15 cellular contexts compared by ENCODE assay signal in genomic region chr1:116324411-116324810, GRCh38. TPM values are rescaled to one million over a fixed set of nuclear protein-coding genes. Genes with fewer than 3 reads are reported as not detected.
A peak's percentile ranks its signal among the peaks of the same experiment; 100 is the strongest.
DNase-seq lines count a peak whose midpoint lies in the region; ATAC-seq and TF ChIP-seq lines count a peak whose summit lies in the region.
"Had no signal": no experiment of that assay in that cellular context is flagged by ENCODE, and none has a peak within 500 bp of the region (broad histone marks: within the 10 kb centered on the region; RNA-seq: fewer than 3 reads in every experiment).

No MANE protein-coding gene starts in this region.

- H3K36me3 Mint-ChIP-seq in activated naive CD4-positive, alpha-beta T cell treated with anti-CD3 and anti-CD28 coated beads for 36 hours (ENCODE audit: low read depth) = no peaks in the 10 kb centered on the region
- no peaks in the 10 kb centered on the region for H3K36me3 Mint-ChIP-seq in natural killer cell
- H3K36me3 Mint-ChIP-seq: WTC11 had no signal

- H3K4me3 Mint-ChIP-seq in activated naive CD4-positive, alpha-beta T cell treated with anti-CD3 and anti-CD28 coated beads for 36 hours = no peak overlapping the region
- H3K4me3 Mint-ChIP-seq in natural killer cell = no peak overlapping the region
- H3K4me3 Mint-ChIP-seq: neural crest cell, WTC11 had no signal

- no peak for TF ChIP-seq POLR2A in Peyer's patch (IDR thresholded peaks at IDR 0.05)
- TF ChIP-seq POLR2A in stomach (IDR thresholded peaks at IDR 0.05) = no peak

- H3K9me3 ChIP-seq in Peyer's patch (no peaks in the 10 kb centered on the region), stomach (no peaks in the 10 kb centered on the region)
- H3K9me3 ChIP-seq in effector memory CD4-positive, alpha-beta T cell (ENCODE audit: control insufficient read depth, low read length) = no peaks in the 10 kb centered on the region
- H3K9me3 ChIP-seq: heart left ventricle had no signal

- TF ChIP-seq CTCF in Peyer's patch (IDR thresholded peaks at IDR 0.05) (no peak), stomach (IDR thresholded peaks at IDR 0.05) (no peak), natural killer cell (IDR thresholded peaks at IDR 0.05) (no peak)

- no peaks in the 10 kb centered on the region for H3K27me3 Mint-ChIP-seq in activated naive CD4-positive, alpha-beta T cell treated with anti-CD3 and anti-CD28 coated beads for 36 hours (ENCODE audit: low read depth)
- H3K27me3 Mint-ChIP-seq in natural killer cell (ENCODE audit: low read depth in 2 of 2) = no peaks in the 10 kb centered on the region

- no peak for ATAC-seq in natural killer cell
- no peak for ATAC-seq in GM18907 (IDR thresholded peaks at IDR 0.05; ENCODE audit: unreplicated experiment)
- ATAC-seq: heart left ventricle, WTC11 had no signal

- WGBS in stomach, 5 donors = 39 to 63% (median 42%) methylated on average over 3 of the region's 3 CpGs

- H3K4me3 ChIP-seq in Peyer's patch (no peak overlapping the region), stomach (no peak overlapping the region)
- H3K4me3 ChIP-seq in effector memory CD4-positive, alpha-beta T cell (ENCODE audit: insufficient read depth, low read depth, low read length, poor library complexity, severe bottlenecking) = no peak overlapping the region
- H3K4me3 ChIP-seq: heart left ventricle had no signal

- H3K27ac Mint-ChIP-seq in activated naive CD4-positive, alpha-beta T cell treated with anti-CD3 and anti-CD28 coated beads for 36 hours = peak overlapping the region; percentile 7
- peak overlapping the region in 1 of 2 donors; percentile 2 for H3K27ac Mint-ChIP-seq in natural killer cell
- H3K27ac Mint-ChIP-seq: WTC11 had no signal

- intact Hi-C loops in activated naive CD4-positive, alpha-beta T cell treated with anti-CD3 and anti-CD28 coated beads for 36 hours (cut with micrococcal nuclease) = loop anchor here (2.0 kb wide), 1 partner anchor 18 kb away; no protein-coding TSS in a partner anchor
- intact Hi-C loops in stomach (cut with DNase I; ENCODE audit: low total_unique reads) (no loop called here), natural killer cell (cut with micrococcal nuclease) (no loop called here)

- H3K4me1 ChIP-seq in Peyer's patch (peaks cover 0 to 34% (median 12%) of the 10 kb centered on the region in 4 donors), stomach (peaks cover 12 to 49% (median 46%) of the 10 kb centered on the region in 4 donors)
- H3K4me1 ChIP-seq in effector memory CD4-positive, alpha-beta T cell (ENCODE audit: control insufficient read depth, insufficient read depth, low read length, poor library complexity, severe bottlenecking) = peaks cover 68% of the 10 kb centered on the region
- H3K4me1 ChIP-seq: heart left ventricle had no signal

- H3K4me1 Mint-ChIP-seq in activated naive CD4-positive, alpha-beta T cell treated with anti-CD3 and anti-CD28 coated beads for 36 hours (ENCODE audit: low read depth) = peaks cover 71% of the 10 kb centered on the region
- H3K4me1 Mint-ChIP-seq in natural killer cell = peaks cover 21 to 23% of the 10 kb centered on the region in 2 donors

- H3K36me3 ChIP-seq in Peyer's patch = no peaks in the 10 kb centered on the region
- H3K36me3 ChIP-seq in effector memory CD4-positive, alpha-beta T cell (ENCODE audit: control insufficient read depth, insufficient read depth, low read length) = no peaks in the 10 kb centered on the region
- no peaks in the 10 kb centered on the region for H3K36me3 ChIP-seq in stomach
- H3K36me3 ChIP-seq: heart left ventricle had no signal

- H3K9me3 Mint-ChIP-seq in activated naive CD4-positive, alpha-beta T cell treated with anti-CD3 and anti-CD28 coated beads for 36 hours = no peaks in the 10 kb centered on the region
- no peaks in the 10 kb centered on the region for H3K9me3 Mint-ChIP-seq in natural killer cell
- H3K9me3 Mint-ChIP-seq: neural crest cell, WTC11 had no signal

- H3K27ac ChIP-seq in Peyer's patch (peak overlapping the region in 3 of 4 donors; percentile 58 to 71 (median 60)), stomach (peak overlapping the region in 3 of 5 donors; percentile 5 to 70 (median 42))
- peak overlapping the region; percentile 30 for H3K27ac ChIP-seq in effector memory CD4-positive, alpha-beta T cell (ENCODE audit: insufficient read depth, low read length, poor library complexity, severe bottlenecking)

- no peaks in the 10 kb centered on the region for H3K27me3 ChIP-seq in Peyer's patch
- H3K27me3 ChIP-seq in effector memory CD4-positive, alpha-beta T cell (replicated peaks; ENCODE audit: control insufficient read depth, insufficient read depth, low read length, poor library complexity, severe bottlenecking) = no peaks in the 10 kb centered on the region
- no peaks in the 10 kb centered on the region for H3K27me3 ChIP-seq in stomach
- H3K27me3 ChIP-seq: heart left ventricle had no signal

- no peak for DNase-seq in activated naive CD4-positive, alpha-beta T cell treated with anti-CD3 and anti-CD28 coated beads for 36 hours
- DNase-seq in activated naive CD4-positive, alpha-beta T cell treated with Interleukin-2 at 50 U/mL for 16 hours = no peak
- DNase-seq in Peyer's patch (no peak), stomach (peak; percentile 40), natural killer cell (no peak), hepatic stellate cell (ENCODE audit: low spot score) (no peak)
- DNase-seq in effector memory CD4-positive, alpha-beta T cell = no peak
- DNase-seq: activated CD8-positive, alpha-beta memory T cell treated with anti-CD3 and anti-CD28 coated beads, Interleukin-2, amount 50 U/mL, for 4 hours; Calu3; heart left ventricle; NCI-H1436 treated with DMSO at 0.1 percent for 48 hours; NCI-H226 had no signal

- CTCF ChIA-PET in activated naive CD4-positive, alpha-beta T cell treated with anti-CD3 and anti-CD28 coated beads for 36 hours (lab: Charles Lee) = interaction anchor here (0.6 to 1.2 kb wide), 4 partner anchors 11 to 590 kb away, joined by 3 to 4 read pairs (median 3); no protein-coding TSS in a partner anchor

- no peak for TF ChIP-seq EP300 in stomach (IDR thresholded peaks at IDR 0.05)

RNA-seq across cellular contexts. Expression of gene ATP1A1, which starts 48.6 kb away (rescaled TPM):
- 100 to 1,000 TPM; 360 to 370 TPM for total RNA-seq in activated naive CD4-positive, alpha-beta T cell treated with anti-CD3 and anti-CD28 coated beads for 36 hours
- 1,000 to 10,000 TPM in 3 of 4 donors, 100 to 1,000 TPM in 1; 229 to 4,700 (median 2,986) TPM for total RNA-seq in Peyer's patch
- total RNA-seq in stomach = 100 to 1,000 TPM; 103 to 576 (median 286) TPM
- polyA plus RNA-seq in stomach = 100 to 1,000 TPM in 2 of 3 donors, 10 to 100 TPM in 1; 49.9 to 210 (median 110) TPM
- total RNA-seq in natural killer cell = 100 to 1,000 TPM; 134 to 144 (median 140) TPM
